Comparison of ENCODE assay signal across 16 cellular contexts in genomic region chr1:203660069-203660468, GRCh38.
"Had no signal": no experiment of that assay in that cellular context is flagged by ENCODE, and none has a peak within 500 bp of the region (broad histone marks: within the 10 kb centered on the region; RNA-seq: fewer than 3 reads in every experiment).

No MANE protein-coding gene starts in this region.

- H3K9me3 Mint-ChIP-seq: activated CD4-positive, alpha-beta memory T cell treated with anti-CD3 and anti-CD28 coated beads for 36 hours; memory B cell; naive thymus-derived CD8-positive, alpha-beta T cell had no signal

- H3K36me3 ChIP-seq: thoracic aorta had no signal

- H3K4me3 Mint-ChIP-seq: activated CD4-positive, alpha-beta memory T cell treated with anti-CD3 and anti-CD28 coated beads for 36 hours; memory B cell; naive thymus-derived CD8-positive, alpha-beta T cell had no signal

- DNase-seq: activated CD4-positive, alpha-beta memory T cell treated with anti-CD3 and anti-CD28 coated beads for 36 hours; activated CD4-positive, alpha-beta T cell treated with anti-CD3 and anti-CD28 coated beads for 1 hour; activated T-cell treated with anti-CD3 and anti-CD28 coated beads, Interleukin-2, amount 50 U/mL, for 48 hours; anterior cingulate cortex; erythroblast; left lung; mucosa of descending colon; naive thymus-derived CD8-positive, alpha-beta T cell; SK-N-SH; stimulated activated CD4-positive, alpha-beta T cell treated with anti-CD3 and anti-CD28 coated beads, Interleukin-4, amount 100 ng/mL, for 1 hour; stimulated activated naive CD4-positive, alpha-beta T cell treated with Interleukin-2 at 50 U/mL for 16 hours; T-helper 1 cell had no signal

- H3K27ac ChIP-seq: hepatocyte, left lung, thoracic aorta, VCaP had no signal

- H3K27me3 Mint-ChIP-seq: activated CD4-positive, alpha-beta memory T cell treated with anti-CD3 and anti-CD28 coated beads for 36 hours; memory B cell; naive thymus-derived CD8-positive, alpha-beta T cell had no signal

- H3K27ac Mint-ChIP-seq: activated CD4-positive, alpha-beta memory T cell treated with anti-CD3 and anti-CD28 coated beads for 36 hours; memory B cell had no signal

- H3K27me3 ChIP-seq: hepatocyte, left lung had no signal

- H3K4me3 ChIP-seq: hepatocyte, left lung, mucosa of descending colon, thoracic aorta had no signal

- H3K9me3 ChIP-seq: left lung, mucosa of descending colon, SK-N-SH, thoracic aorta had no signal

- H3K9ac ChIP-seq: SK-N-SH had no signal

- ATAC-seq: left lung; mucosa of descending colon; naive thymus-derived CD8-positive, alpha-beta T cell had no signal
